8 cellular contexts compared by ENCODE assay signal in the genomic region with DNA sequence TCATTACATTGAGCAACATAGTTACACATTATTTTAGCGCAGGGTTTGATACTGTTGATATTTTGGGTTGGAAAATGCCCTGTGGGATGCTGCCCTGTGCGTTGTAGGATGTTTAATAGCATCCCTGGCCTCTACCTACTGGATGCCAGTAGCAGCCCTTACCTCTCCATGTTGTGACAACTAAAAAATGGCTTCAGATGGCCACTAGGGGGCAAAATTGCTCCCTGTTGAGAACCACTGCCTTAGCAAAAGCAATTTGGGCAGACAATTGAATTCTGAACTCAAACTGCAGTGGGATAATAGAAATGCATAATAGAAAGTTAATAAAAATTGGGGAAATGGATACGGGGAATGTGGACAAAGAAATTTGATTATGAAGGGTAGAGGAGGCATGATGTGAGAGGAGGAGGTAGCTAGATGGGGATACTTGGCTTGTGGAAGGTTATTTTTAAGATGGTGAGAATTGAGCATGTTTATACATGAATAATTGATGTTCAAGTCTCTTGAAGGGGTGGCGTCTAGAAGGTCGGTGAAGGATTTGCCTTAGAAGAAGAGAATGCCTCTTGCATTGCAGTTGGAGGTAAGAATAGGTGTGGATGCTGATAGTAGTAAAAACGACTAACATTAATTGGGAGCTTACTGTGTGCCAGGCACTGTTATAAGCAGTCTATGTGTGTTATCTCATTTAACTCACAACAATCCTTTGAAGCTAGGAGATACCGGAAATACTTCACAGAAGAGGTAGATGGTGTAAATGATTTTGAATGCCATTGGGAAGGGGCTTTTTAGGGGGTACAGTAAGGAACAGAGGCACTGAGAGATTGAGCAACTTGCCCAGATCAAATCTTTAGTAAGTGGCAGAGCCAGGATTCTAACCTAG. TPM values are rescaled to one million over a fixed set of nuclear protein-coding genes. Genes with fewer than 3 reads are reported as not detected.
A peak's percentile ranks its signal among the peaks of the same experiment; 100 is the strongest.
DNase-seq lines count a peak whose midpoint lies in the region; ATAC-seq and TF ChIP-seq lines count a peak whose summit lies in the region.

No MANE protein-coding gene starts in this region.

- H3K9me3 ChIP-seq in BE2C, result no peaks in the 10 kb centered on the region

- peak; percentile 87 for TF ChIP-seq CTCF in BE2C (IDR thresholded peaks at IDR 0.05; ENCODE audit: low read depth, low read length)
- peak; percentile 83 for TF ChIP-seq CTCF in epithelial cell of esophagus (IDR thresholded peaks at IDR 0.05; ENCODE audit: insufficient read depth, low read depth, low read length, missing control alignments)

- CTCF ChIA-PET in activated CD8-positive, alpha-beta T cell treated with anti-CD3 and anti-CD28 coated beads, Interleukin-2, amount 10 ng/mL, durations not matched to agents 7 days and 5 days (lab: Charles Lee), result interaction anchor here (0.6 to 5.1 kb wide), 45 partner anchors 8 to 298 kb away, joined by 3 to 49 read pairs (median 5); a partner anchor contains a TSS

- no peaks in the 10 kb centered on the region for H3K9me3 Mint-ChIP-seq in activated CD8-positive, alpha-beta T cell treated with anti-CD3 and anti-CD28 coated beads, Interleukin-2, amount 10 ng/mL, durations not matched to agents 7 days and 5 days (ENCODE audit: insufficient read depth)
- no peaks in the 10 kb centered on the region for H3K9me3 Mint-ChIP-seq in naive thymus-derived CD8-positive, alpha-beta T cell

- ATAC-seq in activated CD8-positive, alpha-beta T cell treated with anti-CD3 and anti-CD28 coated beads, Interleukin-2, amount 10 ng/mL, durations not matched to agents 7 days and 5 days, result peak; percentile 92
- ATAC-seq in naive thymus-derived CD8-positive, alpha-beta T cell, result peak; percentile 67 to 77
- no peak for ATAC-seq in GM18511 (IDR thresholded peaks at IDR 0.05; ENCODE audit: unreplicated experiment)

- no peak overlapping the region for H3K4me3 Mint-ChIP-seq in activated CD8-positive, alpha-beta T cell treated with anti-CD3 and anti-CD28 coated beads, Interleukin-2, amount 10 ng/mL, durations not matched to agents 7 days and 5 days
- peak overlapping the region in 2 of 10 donors; percentile 1 to 24 for H3K4me3 Mint-ChIP-seq in naive thymus-derived CD8-positive, alpha-beta T cell

- H3K36me3 ChIP-seq in BE2C, result peaks cover 60% of the 10 kb centered on the region

- peaks cover 56% of the 10 kb centered on the region for H3K36me3 Mint-ChIP-seq in activated CD8-positive, alpha-beta T cell treated with anti-CD3 and anti-CD28 coated beads, Interleukin-2, amount 10 ng/mL, durations not matched to agents 7 days and 5 days (ENCODE audit: low read depth)
- peaks cover 0 to 68% (median 6%) of the 10 kb centered on the region in 3 donors for H3K36me3 Mint-ChIP-seq in naive thymus-derived CD8-positive, alpha-beta T cell

- H3K4me1 ChIP-seq in BE2C, result no peaks in the 10 kb centered on the region; the same call in 1 of the 2 replicates

- peak; percentile 66 for DNase-seq in BE2C
- peak; percentile 52 for DNase-seq in HCEC 1CT
- peak; percentile 44 to 70 for DNase-seq in NCI-H526 (lab: John Stamatoyannopoulos, UW)
- DNase-seq in activated CD8-positive, alpha-beta T cell treated with anti-CD3 and anti-CD28 coated beads, Interleukin-2, amount 10 ng/mL, durations not matched to agents 7 days and 5 days, result peak; percentile 84
- DNase-seq in epithelial cell of esophagus (ENCODE audit: low read depth), result peak; percentile 77
- DNase-seq in naive thymus-derived CD8-positive, alpha-beta T cell, result peak in 8 of 10 donors; percentile 42 to 75 (median 54)
- peak; percentile 77 for DNase-seq in superior temporal gyrus (ENCODE audit: extremely low spot score)

- H3K4me1 Mint-ChIP-seq in activated CD8-positive, alpha-beta T cell treated with anti-CD3 and anti-CD28 coated beads, Interleukin-2, amount 10 ng/mL, durations not matched to agents 7 days and 5 days (ENCODE audit: low read depth), result peaks cover 22% of the 10 kb centered on the region
- peaks cover 9 to 23% (median 12%) of the 10 kb centered on the region in 4 donors for H3K4me1 Mint-ChIP-seq in naive thymus-derived CD8-positive, alpha-beta T cell

- H3K27me3 Mint-ChIP-seq in activated CD8-positive, alpha-beta T cell treated with anti-CD3 and anti-CD28 coated beads, Interleukin-2, amount 10 ng/mL, durations not matched to agents 7 days and 5 days (ENCODE audit: low read depth), result no peaks in the 10 kb centered on the region
- H3K27me3 Mint-ChIP-seq in naive thymus-derived CD8-positive, alpha-beta T cell, result no peaks in the 10 kb centered on the region

- peak overlapping the region; percentile 61 for H3K27ac Mint-ChIP-seq in activated CD8-positive, alpha-beta T cell treated with anti-CD3 and anti-CD28 coated beads, Interleukin-2, amount 10 ng/mL, durations not matched to agents 7 days and 5 days
- peak overlapping the region in 6 of 10 donors; percentile 3 to 74 (median 39) for H3K27ac Mint-ChIP-seq in naive thymus-derived CD8-positive, alpha-beta T cell

- POLR2A ChIA-PET in activated CD8-positive, alpha-beta T cell treated with anti-CD3 and anti-CD28 coated beads, Interleukin-2, amount 10 ng/mL, durations not matched to agents 7 days and 5 days (lab: Charles Lee), result interaction anchor here (0.6 to 1.4 kb wide), 4 partner anchors 18 to 81 kb away, joined by 3 to 5 read pairs (median 4); a partner anchor contains a TSS
- POLR2A ChIA-PET in naive thymus-derived CD8-positive, alpha-beta T cell (lab: Charles Lee), result interaction anchor here (0.6 kb wide), 1 partner anchor 11 kb away, joined by 6 read pairs; no protein-coding TSS in a partner anchor

- H3K4me3 ChIP-seq in BE2C (ENCODE audit: low read depth, low read length) (no peak overlapping the region), epithelial cell of esophagus (ENCODE audit: low read length) (no peak overlapping the region)

- H3K27me3 ChIP-seq in BE2C, result no peaks in the 10 kb centered on the region

RNA-seq across cellular contexts. Expression of a gene that starts 19.0 kb away (rescaled TPM):
- polyA plus RNA-seq in BE2C (2012; ENCODE audit: insufficient read depth, insufficient read length, low read depth), result not detected
- total RNA-seq in activated CD8-positive, alpha-beta T cell treated with anti-CD3 and anti-CD28 coated beads, Interleukin-2, amount 10 ng/mL, durations not matched to agents 7 days and 5 days, result 1 to 10 TPM; 1.1 TPM
- 1 to 10 TPM; 1.2 TPM for total RNA-seq in naive thymus-derived CD8-positive, alpha-beta T cell
- under 1 TPM in 1 of 3 donors, not detected in 2; 0.07 TPM for polyA plus RNA-seq in naive thymus-derived CD8-positive, alpha-beta T cell

RNA-seq across cellular contexts. Expression of a gene that starts 30.5 kb away (rescaled TPM):
- polyA plus RNA-seq in BE2C (2012; ENCODE audit: insufficient read depth, insufficient read length, low read depth), result 0.62 TPM
- 100 to 1,000 TPM; 275 to 301 TPM for total RNA-seq in activated CD8-positive, alpha-beta T cell treated with anti-CD3 and anti-CD28 coated beads, Interleukin-2, amount 10 ng/mL, durations not matched to agents 7 days and 5 days
- 10 to 100 TPM; 84.3 to 87.4 TPM for total RNA-seq in naive thymus-derived CD8-positive, alpha-beta T cell
- 1,000 to 10,000 TPM in 1 of 3 donors, 10 to 100 TPM in 2; 41.5 to 1,286 (median 63.8) TPM for polyA plus RNA-seq in naive thymus-derived CD8-positive, alpha-beta T cell

RNA-seq across cellular contexts. Expression of a gene that starts 40.4 kb away (rescaled TPM):
- 112 TPM for polyA plus RNA-seq in BE2C (2012; ENCODE audit: insufficient read depth, insufficient read length, low read depth)
- total RNA-seq in activated CD8-positive, alpha-beta T cell treated with anti-CD3 and anti-CD28 coated beads, Interleukin-2, amount 10 ng/mL, durations not matched to agents 7 days and 5 days, result 100 to 1,000 TPM; 336 to 341 TPM
- 100 to 1,000 TPM; 271 TPM for total RNA-seq in naive thymus-derived CD8-positive, alpha-beta T cell
- polyA plus RNA-seq in naive thymus-derived CD8-positive, alpha-beta T cell, result 10 to 100 TPM; 15.0 to 20.2 (median 19.9) TPM

RNA-seq across cellular contexts. Expression of a gene that starts 54.3 kb away (rescaled TPM):
- polyA plus RNA-seq in BE2C (2012; ENCODE audit: insufficient read depth, insufficient read length, low read depth), result 1.8 TPM
- total RNA-seq in activated CD8-positive, alpha-beta T cell treated with anti-CD3 and anti-CD28 coated beads, Interleukin-2, amount 10 ng/mL, durations not matched to agents 7 days and 5 days, result not detected
- total RNA-seq in naive thymus-derived CD8-positive, alpha-beta T cell, result 10 to 100 TPM; 15.0 to 15.2 TPM
- polyA plus RNA-seq in naive thymus-derived CD8-positive, alpha-beta T cell, result 10 to 100 TPM; 10.0 to 30.1 (median 13.4) TPM
